In genomic region chrX:153953892-153954617, GRCh38 we compare ENCODE assay signal across 13 cellular contexts. TPM values are rescaled to one million over a fixed set of nuclear protein-coding genes. Genes with fewer than 3 reads are reported as not detected.
DNase-seq lines count a peak whose midpoint lies in the region; ATAC-seq and TF ChIP-seq lines count a peak whose summit lies in the region.
"Had no signal": no experiment of that assay in that cellular context is flagged by ENCODE, and none has a peak within 500 bp of the region (broad histone marks: within the 10 kb centered on the region; RNA-seq: fewer than 3 reads in every experiment).

No MANE protein-coding gene starts in this region.

- H3K27me3 ChIP-seq in GM23248 (replicated peaks; ENCODE audit: insufficient read depth) = no peaks in the 10 kb centered on the region
- no peaks in the 10 kb centered on the region for H3K27me3 ChIP-seq in PC-3 (ENCODE audit: low read length)
- H3K27me3 ChIP-seq: suprapubic skin had no signal

- H3K9ac ChIP-seq in GM23248 (no peak overlapping the region), PC-3 (ENCODE audit: low read length) (no peak overlapping the region)

- WGBS in GM23248 (ENCODE audit: low coverage in 1 of 2, low lambda C conversion rate in 2 of 2, missing lambda C conversion rate in 2 of 2), 2 experiments = 82 to 86% methylated on average over 7 to 16 of the region's 34 CpGs

- no peaks in the 10 kb centered on the region for H3K79me2 ChIP-seq in GM23248 (ENCODE audit: insufficient read depth)
- H3K79me2 ChIP-seq in PC-3 (ENCODE audit: low read length) = no peaks in the 10 kb centered on the region

- H3K9me3 ChIP-seq in GM23248 (ENCODE audit: low read depth) = no peaks in the 10 kb centered on the region
- H3K9me3 ChIP-seq in PC-3 (ENCODE audit: low read length) = no peaks in the 10 kb centered on the region
- H3K9me3 ChIP-seq: Caco-2, suprapubic skin had no signal

- H3K4me3 ChIP-seq in GM23248 (no peak overlapping the region), PC-3 (ENCODE audit: low read length) (no peak overlapping the region)
- H3K4me3 ChIP-seq: suprapubic skin had no signal

- peaks cover 16% of the 10 kb centered on the region for H3K4me1 Mint-ChIP-seq in activated CD4-positive, alpha-beta T cell treated with anti-CD3 and anti-CD28 coated beads, Interleukin-2, amount 10 ng/mL, durations not matched to agents 7 days and 5 days
- peaks cover 7% of the 10 kb centered on the region for H3K4me1 Mint-ChIP-seq in activated CD4-positive, alpha-beta T cell treated with anti-CD3 and anti-CD28 coated beads, Interleukin-2, amount 10 ng/mL, durations not matched to agents 24 days and 14 days
- peaks cover 26% of the 10 kb centered on the region for H3K4me1 Mint-ChIP-seq in activated CD8-positive, alpha-beta T cell treated with anti-CD3 and anti-CD28 coated beads for 36 hours (ENCODE audit: low read depth)

- H3K36me3 ChIP-seq in GM23248 (ENCODE audit: low read depth) = no peaks in the 10 kb centered on the region
- peaks cover 36% of the 10 kb centered on the region for H3K36me3 ChIP-seq in PC-3 (ENCODE audit: low read depth, low read length)

- H3K9me3 Mint-ChIP-seq in activated CD4-positive, alpha-beta T cell treated with anti-CD3 and anti-CD28 coated beads, Interleukin-2, amount 10 ng/mL, durations not matched to agents 7 days and 5 days = no peaks in the 10 kb centered on the region
- no peaks in the 10 kb centered on the region for H3K9me3 Mint-ChIP-seq in activated CD4-positive, alpha-beta T cell treated with anti-CD3 and anti-CD28 coated beads, Interleukin-2, amount 10 ng/mL, durations not matched to agents 24 days and 14 days
- no peaks in the 10 kb centered on the region for H3K9me3 Mint-ChIP-seq in activated CD8-positive, alpha-beta T cell treated with anti-CD3 and anti-CD28 coated beads for 36 hours
- H3K9me3 Mint-ChIP-seq: activated B cell treated with CpG ODN at 0.5 μM for 24 hours; activated T-cell treated with anti-CD3 and anti-CD28 coated beads, Interleukin-2, amount 50 U/mL, for 4 hours had no signal

- H3K4me3 Mint-ChIP-seq in activated CD4-positive, alpha-beta T cell treated with anti-CD3 and anti-CD28 coated beads, Interleukin-2, amount 10 ng/mL, durations not matched to agents 7 days and 5 days = no peak overlapping the region
- no peak overlapping the region for H3K4me3 Mint-ChIP-seq in activated CD4-positive, alpha-beta T cell treated with anti-CD3 and anti-CD28 coated beads, Interleukin-2, amount 10 ng/mL, durations not matched to agents 24 days and 14 days
- H3K4me3 Mint-ChIP-seq in activated CD8-positive, alpha-beta T cell treated with anti-CD3 and anti-CD28 coated beads for 36 hours = no peak overlapping the region
- H3K4me3 Mint-ChIP-seq: activated B cell treated with CpG ODN at 0.5 μM for 24 hours; activated T-cell treated with anti-CD3 and anti-CD28 coated beads, Interleukin-2, amount 50 U/mL, for 4 hours had no signal

- no peak for DNase-seq in activated CD4-positive, alpha-beta T cell treated with anti-CD3 and anti-CD28 coated beads, Interleukin-2, amount 10 ng/mL, durations not matched to agents 7 days and 5 days
- no peak for DNase-seq in activated CD4-positive, alpha-beta T cell treated with anti-CD3 and anti-CD28 coated beads, Interleukin-2, amount 10 ng/mL, durations not matched to agents 24 days and 14 days
- DNase-seq in activated CD8-positive, alpha-beta T cell treated with anti-CD3 and anti-CD28 coated beads for 36 hours = no peak
- DNase-seq in left lobe of liver (ENCODE audit: low spot score) (no peak), substantia nigra (lab: John Stamatoyannopoulos, UW) (no peak), GM23248 (no peak), SW480 (ENCODE audit: low spot score) (no peak), PC-3 (no peak)
- DNase-seq: NCI-H2029 had no signal

- no peak for TF ChIP-seq CTCF in activated CD8-positive, alpha-beta T cell treated with anti-CD3 and anti-CD28 coated beads for 36 hours (IDR thresholded peaks at IDR 0.05)
- no peak for TF ChIP-seq CTCF in PC-3 (conservative IDR thresholded peaks at IDR 0.05; ENCODE audit: low read depth, low read length)

- peak overlapping the region; percentile 13 for H3K27ac Mint-ChIP-seq in activated CD4-positive, alpha-beta T cell treated with anti-CD3 and anti-CD28 coated beads, Interleukin-2, amount 10 ng/mL, durations not matched to agents 7 days and 5 days
- H3K27ac Mint-ChIP-seq in activated CD4-positive, alpha-beta T cell treated with anti-CD3 and anti-CD28 coated beads, Interleukin-2, amount 10 ng/mL, durations not matched to agents 24 days and 14 days = no peak overlapping the region
- H3K27ac Mint-ChIP-seq in activated CD8-positive, alpha-beta T cell treated with anti-CD3 and anti-CD28 coated beads for 36 hours = no peak overlapping the region

- H3F3A ChIP-seq in GM23248 (ENCODE audit: insufficient read depth) = no peaks in the 10 kb centered on the region
- H3F3A ChIP-seq in PC-3 (ENCODE audit: low read length, unreplicated experiment) = no peaks in the 10 kb centered on the region

- intact Hi-C loops in activated CD4-positive, alpha-beta T cell treated with anti-CD3 and anti-CD28 coated beads, Interleukin-2, amount 10 ng/mL, durations not matched to agents 24 days and 14 days (cut with micrococcal nuclease) = loop anchor here (1.0 kb wide), 1 partner anchor 190 kb away; the partner anchor contains the start of gene PLXNB3
- intact Hi-C loops in activated CD8-positive, alpha-beta T cell treated with anti-CD3 and anti-CD28 coated beads for 36 hours (cut with micrococcal nuclease) = no loop called here
- intact Hi-C loops in PC-3 (cut with micrococcal nuclease) = no loop called here

- no TSS peak for BruUV-seq in PC-3 (replicated peaks; lab: Mats Ljungman, UMichigan)

- H2AFZ ChIP-seq in GM23248 (no peak overlapping the region), PC-3 (ENCODE audit: low read length) (no peak overlapping the region)

- POLR2A ChIA-PET in activated CD4-positive, alpha-beta T cell treated with anti-CD3 and anti-CD28 coated beads, Interleukin-2, amount 10 ng/mL, durations not matched to agents 7 days and 5 days (lab: Charles Lee) = no interaction called here
- POLR2A ChIA-PET in activated CD8-positive, alpha-beta T cell treated with anti-CD3 and anti-CD28 coated beads for 36 hours (lab: Charles Lee) = interaction anchor here (1.2 to 11.9 kb wide), 4 partner anchors 11 to 27 kb away, joined by 3 to 130 read pairs (median 34); partner anchors contain the start of genes ARHGAP4 and HCFC1
- POLR2A ChIA-PET in PC-3 (lab: Charles Lee; ENCODE audit: unreplicated experiment) = no interaction called here

- H4K20me1 ChIP-seq in GM23248 (ENCODE audit: insufficient read depth) (no peaks in the 10 kb centered on the region), PC-3 (ENCODE audit: low read length) (no peaks in the 10 kb centered on the region)

- H3K27me3 Mint-ChIP-seq in activated CD4-positive, alpha-beta T cell treated with anti-CD3 and anti-CD28 coated beads, Interleukin-2, amount 10 ng/mL, durations not matched to agents 7 days and 5 days = no peaks in the 10 kb centered on the region
- H3K27me3 Mint-ChIP-seq in activated CD4-positive, alpha-beta T cell treated with anti-CD3 and anti-CD28 coated beads, Interleukin-2, amount 10 ng/mL, durations not matched to agents 24 days and 14 days = no peaks in the 10 kb centered on the region
- no peaks in the 10 kb centered on the region for H3K27me3 Mint-ChIP-seq in activated CD8-positive, alpha-beta T cell treated with anti-CD3 and anti-CD28 coated beads for 36 hours
- H3K27me3 Mint-ChIP-seq: activated B cell treated with CpG ODN at 0.5 μM for 24 hours had no signal

- H3K36me3 Mint-ChIP-seq in activated CD4-positive, alpha-beta T cell treated with anti-CD3 and anti-CD28 coated beads, Interleukin-2, amount 10 ng/mL, durations not matched to agents 7 days and 5 days (ENCODE audit: low read depth) = peaks cover 39% of the 10 kb centered on the region
- peaks cover 43% of the 10 kb centered on the region for H3K36me3 Mint-ChIP-seq in activated CD4-positive, alpha-beta T cell treated with anti-CD3 and anti-CD28 coated beads, Interleukin-2, amount 10 ng/mL, durations not matched to agents 24 days and 14 days (ENCODE audit: low read depth)
- H3K36me3 Mint-ChIP-seq in activated CD8-positive, alpha-beta T cell treated with anti-CD3 and anti-CD28 coated beads for 36 hours (ENCODE audit: low read depth) = peaks cover 45% of the 10 kb centered on the region

- H3K27ac ChIP-seq in substantia nigra (ENCODE audit: low read depth, low read length, poor library complexity, severe bottlenecking) = peak overlapping the region; percentile 35
- H3K27ac ChIP-seq in GM23248 = no peak overlapping the region
- no peak overlapping the region for H3K27ac ChIP-seq in PC-3 (ENCODE audit: low read length)
- H3K27ac ChIP-seq: suprapubic skin had no signal

- H3K4me1 ChIP-seq in GM23248 (ENCODE audit: insufficient read depth) (no peaks in the 10 kb centered on the region), PC-3 (ENCODE audit: insufficient read depth, low read length) (no peaks in the 10 kb centered on the region)
- H3K4me1 ChIP-seq: Caco-2, suprapubic skin had no signal

- in situ Hi-C loops in GM23248 (cut with MboI) = no loop called here

- H3K9me2 ChIP-seq in GM23248 (ENCODE audit: insufficient read depth) (no peaks in the 10 kb centered on the region), PC-3 (replicated peaks; ENCODE audit: low read length) (no peaks in the 10 kb centered on the region)

- CTCF ChIA-PET in activated CD4-positive, alpha-beta T cell treated with anti-CD3 and anti-CD28 coated beads, Interleukin-2, amount 10 ng/mL, durations not matched to agents 7 days and 5 days (lab: Charles Lee) = interaction anchor here (0.8 to 0.9 kb wide), 2 partner anchors 13 to 29 kb away, joined by 3 to 4 read pairs; no protein-coding TSS in a partner anchor
- CTCF ChIA-PET in activated CD8-positive, alpha-beta T cell treated with anti-CD3 and anti-CD28 coated beads for 36 hours (lab: Charles Lee) = interaction anchor here (2.3 to 10.2 kb wide), 2 partner anchors 12 to 28 kb away, joined by 17 to 136 read pairs; partner anchors contain the start of gene ARHGAP4
- CTCF ChIA-PET in PC-3 (lab: Charles Lee) = no interaction called here

- ATAC-seq in activated CD8-positive, alpha-beta T cell treated with anti-CD3 and anti-CD28 coated beads for 36 hours = peak; percentile 1
- ATAC-seq in left lobe of liver = peak; percentile 3
- no peak for ATAC-seq in PC-3

- H3K4me2 ChIP-seq in GM23248 (ENCODE audit: unreplicated experiment) (no peak overlapping the region), PC-3 (ENCODE audit: low read length) (no peak overlapping the region)

RNA-seq across cellular contexts. Expression of gene RENBP, which starts 9.6 kb away (rescaled TPM):
- total RNA-seq in activated CD4-positive, alpha-beta T cell treated with anti-CD3 and anti-CD28 coated beads, Interleukin-2, amount 10 ng/mL, durations not matched to agents 7 days and 5 days = 10 to 100 TPM; 14.2 to 16.5 TPM
- total RNA-seq in activated CD4-positive, alpha-beta T cell treated with anti-CD3 and anti-CD28 coated beads, Interleukin-2, amount 10 ng/mL, durations not matched to agents 24 days and 14 days = 13.7 and 15.1 TPM in 2 replicates
- 10 to 100 TPM; 14.3 to 15.8 TPM for total RNA-seq in activated CD8-positive, alpha-beta T cell treated with anti-CD3 and anti-CD28 coated beads for 36 hours
- total RNA-seq in left lobe of liver (5.5 TPM), PC-3 (2014; rRNA removed) (3.7 TPM in 1 of 2 replicates, not detected in the other)
- 0.11 TPM in 1 of 2 replicates, not detected in the other for total RNA-seq in GM23248 (2014; rRNA removed; shearing (Covaris generic))
- polyA plus RNA-seq in GM23248 (2016; fragmentation: Nextera tagmentation; extraction: Ambion mirVana) = not detected in 2 replicates

RNA-seq across cellular contexts. Expression of gene HCFC1, which starts 17.6 kb away (rescaled TPM):
- total RNA-seq in activated CD4-positive, alpha-beta T cell treated with anti-CD3 and anti-CD28 coated beads, Interleukin-2, amount 10 ng/mL, durations not matched to agents 7 days and 5 days = 100 to 1,000 TPM; 116 to 121 TPM
- 107 and 109 TPM in 2 replicates for total RNA-seq in activated CD4-positive, alpha-beta T cell treated with anti-CD3 and anti-CD28 coated beads, Interleukin-2, amount 10 ng/mL, durations not matched to agents 24 days and 14 days
- 100 to 1,000 TPM; 115 to 116 TPM for total RNA-seq in activated CD8-positive, alpha-beta T cell treated with anti-CD3 and anti-CD28 coated beads for 36 hours
- total RNA-seq in left lobe of liver (17.2 TPM), PC-3 (2014; rRNA removed) (66.9 and 94.0 TPM in 2 replicates)
- 24.0 and 26.4 TPM in 2 replicates for total RNA-seq in GM23248 (2014; rRNA removed; shearing (Covaris generic))
- polyA plus RNA-seq in GM23248 (2016; fragmentation: Nextera tagmentation; extraction: Ambion mirVana) = 12.5 and 12.6 TPM in 2 replicates

RNA-seq across cellular contexts. Expression of gene TMEM187, which starts 18.5 kb away (rescaled TPM):
- 1 to 10 TPM; 7.9 to 8.5 TPM for total RNA-seq in activated CD4-positive, alpha-beta T cell treated with anti-CD3 and anti-CD28 coated beads, Interleukin-2, amount 10 ng/mL, durations not matched to agents 7 days and 5 days
- total RNA-seq in activated CD4-positive, alpha-beta T cell treated with anti-CD3 and anti-CD28 coated beads, Interleukin-2, amount 10 ng/mL, durations not matched to agents 24 days and 14 days = 2.4 and 3.8 TPM in 2 replicates
- 1 to 10 TPM; 4.4 to 4.5 TPM for total RNA-seq in activated CD8-positive, alpha-beta T cell treated with anti-CD3 and anti-CD28 coated beads for 36 hours
- total RNA-seq in left lobe of liver = 11.6 TPM
- 7.6 and 9.9 TPM in 2 replicates for total RNA-seq in GM23248 (2014; rRNA removed; shearing (Covaris generic))
- polyA plus RNA-seq in GM23248 (2016; fragmentation: Nextera tagmentation; extraction: Ambion mirVana) = 8.5 and 10.0 TPM in 2 replicates
- total RNA-seq in PC-3 (2014; rRNA removed) = 10.6 and 12.4 TPM in 2 replicates

RNA-seq across cellular contexts. Expression of gene NAA10, which starts 19.2 kb away (rescaled TPM):
- 10 to 100 TPM; 72.9 to 83.2 TPM for total RNA-seq in activated CD4-positive, alpha-beta T cell treated with anti-CD3 and anti-CD28 coated beads, Interleukin-2, amount 10 ng/mL, durations not matched to agents 7 days and 5 days
- 153 and 168 TPM in 2 replicates for total RNA-seq in activated CD4-positive, alpha-beta T cell treated with anti-CD3 and anti-CD28 coated beads, Interleukin-2, amount 10 ng/mL, durations not matched to agents 24 days and 14 days
- 100 to 1,000 TPM; 123 to 136 TPM for total RNA-seq in activated CD8-positive, alpha-beta T cell treated with anti-CD3 and anti-CD28 coated beads for 36 hours
- total RNA-seq in left lobe of liver (38.0 TPM), PC-3 (2014; rRNA removed) (169 and 172 TPM in 2 replicates)
- total RNA-seq in GM23248 (2014; rRNA removed; shearing (Covaris generic)) = 105 and 154 TPM in 2 replicates
- 161 and 166 TPM in 2 replicates for polyA plus RNA-seq in GM23248 (2016; fragmentation: Nextera tagmentation; extraction: Ambion mirVana)

RNA-seq across cellular contexts. Expression of gene ARHGAP4, which starts 28.0 kb away (rescaled TPM):
- 100 to 1,000 TPM; 303 to 334 TPM for total RNA-seq in activated CD4-positive, alpha-beta T cell treated with anti-CD3 and anti-CD28 coated beads, Interleukin-2, amount 10 ng/mL, durations not matched to agents 7 days and 5 days
- total RNA-seq in activated CD4-positive, alpha-beta T cell treated with anti-CD3 and anti-CD28 coated beads, Interleukin-2, amount 10 ng/mL, durations not matched to agents 24 days and 14 days = 135 and 137 TPM in 2 replicates
- 100 to 1,000 TPM; 128 to 130 TPM for total RNA-seq in activated CD8-positive, alpha-beta T cell treated with anti-CD3 and anti-CD28 coated beads for 36 hours
- 8.1 TPM for total RNA-seq in left lobe of liver
- total RNA-seq in GM23248 (2014; rRNA removed; shearing (Covaris generic)) = 2.8 TPM in 1 of 2 replicates, not detected in the other
- polyA plus RNA-seq in GM23248 (2016; fragmentation: Nextera tagmentation; extraction: Ambion mirVana) = 0.43 and 0.45 TPM in 2 replicates
- total RNA-seq in PC-3 (2014; rRNA removed) = 4.0 and 4.6 TPM in 2 replicates
